8 cellular contexts compared by ENCODE assay signal in genomic region chr16:66947302-66948033, GRCh38. TPM values are rescaled to one million over a fixed set of nuclear protein-coding genes. Genes with fewer than 3 reads are reported as not detected.
DNase-seq lines count a peak whose midpoint lies in the region; ATAC-seq, FAIRE-seq and TF ChIP-seq lines count a peak whose summit lies in the region.

No MANE protein-coding gene starts in this region.

- DNase-seq in GM12891 (ENCODE audit: insufficient read length, low spot score) (peak; percentile 67), NCI-H226 (peak; percentile 62), cerebellar cortex (ENCODE audit: low spot score) (peak; percentile 94), kidney glomerular epithelial cell (lab: John Stamatoyannopoulos, UW) (peak; percentile 59)
- DNase-seq in stimulated activated CD4-positive, alpha-beta T cell treated with anti-CD3 and anti-CD28 coated beads, Interleukin-1b, Interleukin-23, amount 100 ng/mL, for 1 hour (ENCODE audit: low read depth in 2 of 2) = peak; percentile 58 to 77

- ATAC-seq in HG03045 (IDR thresholded peaks at IDR 0.05; ENCODE audit: unreplicated experiment) (peak; percentile 55), GM19467 (IDR thresholded peaks at IDR 0.05; ENCODE audit: unreplicated experiment) (no peak)
- peak; percentile 76 to 85 for ATAC-seq in activated CD4-positive, CD25-positive, alpha-beta regulatory T cell treated with anti-CD3 and anti-CD28 coated beads, Interleukin-2, amount 50 U/mL, for 24 hours

- FAIRE-seq in GM12891 (lab: Jason Lieb, UNC) = peak; percentile 92

- no peak for TF ChIP-seq POLR2A in GM12891 (IDR thresholded peaks at IDR 0.05; ENCODE audit: low read depth, low read length)

TF ChIP-seq in GM12891, 5 proteins besides CTCF, POLR2A, EP300 and RAD21:
- TF ChIP-seq TAF1 (IDR thresholded peaks at IDR 0.05; ENCODE audit: low read depth, low read length) (no peak), POLR2AphosphoS5 (IDR thresholded peaks at IDR 0.05; ENCODE audit: low read depth, low read length) (no peak), POU2F2 (IDR thresholded peaks at IDR 0.05; ENCODE audit: low read depth, low read length) (no peak)

RNA-seq across cellular contexts. Expression of gene CES2, which starts 12.2 kb away (rescaled TPM):
- polyA plus RNA-seq in GM12891 (2012; ENCODE audit: low read depth, missing spikeins) = 11.6 TPM

RNA-seq across cellular contexts. Expression of gene CIAO2B, which starts 13.3 kb away (rescaled TPM):
- polyA plus RNA-seq in GM12891 (2012; ENCODE audit: low read depth, missing spikeins) = 140 TPM

RNA-seq across cellular contexts. Expression of gene CES3, which starts 13.6 kb away (rescaled TPM):
- 0.50 TPM for polyA plus RNA-seq in GM12891 (2012; ENCODE audit: low read depth, missing spikeins)

RNA-seq across cellular contexts. Expression of gene RRAD, which starts 22.1 kb away (rescaled TPM):
- polyA plus RNA-seq in GM12891 (2012; ENCODE audit: low read depth, missing spikeins) = 2.7 TPM

RNA-seq across cellular contexts. Expression of gene CDH16, which starts 28.8 kb away (rescaled TPM):
- polyA plus RNA-seq in GM12891 (2012; ENCODE audit: low read depth, missing spikeins) = not detected
